8 cellular contexts compared by ENCODE assay signal in the genomic region with DNA sequence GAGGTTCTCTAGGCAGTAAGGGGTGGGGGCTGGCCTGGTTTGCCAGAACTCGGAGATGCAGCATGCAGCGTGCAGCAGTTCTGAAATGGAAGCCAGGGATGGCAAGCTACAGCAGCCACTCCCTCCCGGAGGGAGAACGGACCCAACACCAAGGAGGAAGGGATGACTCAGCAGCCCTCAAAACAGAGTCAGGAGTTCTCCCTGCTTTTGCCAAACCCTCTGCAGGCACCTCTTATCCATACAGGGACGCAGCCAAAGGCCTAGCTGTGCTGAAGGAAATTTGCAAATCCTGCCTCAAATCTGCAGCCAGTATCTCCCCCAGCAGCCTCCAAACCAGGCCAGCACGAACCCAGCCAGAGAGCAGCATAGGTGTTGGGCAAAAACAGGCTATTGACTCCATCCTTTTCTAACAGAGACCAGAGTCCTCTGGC. TPM values are rescaled to one million over a fixed set of nuclear protein-coding genes. Genes with fewer than 3 reads are reported as not detected.
DNase-seq lines count a peak whose midpoint lies in the region; ATAC-seq and TF ChIP-seq lines count a peak whose summit lies in the region.

No MANE protein-coding gene starts in this region.

- no peaks in the 10 kb centered on the region for H3K27me3 ChIP-seq in suprapubic skin

- H3K4me3 Mint-ChIP-seq in stimulated activated naive CD8-positive, alpha-beta T cell treated with anti-CD3 and anti-CD28 coated beads, Interleukin-15, amount 100 ng/mL, for 72 hours: no peak overlapping the region
- H3K4me3 Mint-ChIP-seq in effector memory CD8-positive, alpha-beta T cell: no peak overlapping the region

- peak; percentile 18 for ATAC-seq in left lobe of liver
- no peak for ATAC-seq in GM18868 (IDR thresholded peaks at IDR 0.05; ENCODE audit: unreplicated experiment)
- no peak for ATAC-seq in stimulated activated naive CD8-positive, alpha-beta T cell treated with anti-CD3 and anti-CD28 coated beads, Interleukin-15, amount 100 ng/mL, for 72 hours
- no peak for ATAC-seq in effector memory CD8-positive, alpha-beta T cell (replicated peaks)
- ATAC-seq in GM21825 (IDR thresholded peaks at IDR 0.05; ENCODE audit: unreplicated experiment): no peak

- 20% methylated on average over 5 of the region's 6 CpGs for WGBS in suprapubic skin

- H3K27ac ChIP-seq in suprapubic skin: peak overlapping the region; percentile 91

- no peaks in the 10 kb centered on the region for H3K9me3 Mint-ChIP-seq in stimulated activated naive CD8-positive, alpha-beta T cell treated with anti-CD3 and anti-CD28 coated beads, Interleukin-15, amount 100 ng/mL, for 72 hours
- H3K9me3 Mint-ChIP-seq in effector memory CD8-positive, alpha-beta T cell: no peaks in the 10 kb centered on the region

- peaks cover 44% of the 10 kb centered on the region for H3K4me1 ChIP-seq in suprapubic skin

- H3K27ac Mint-ChIP-seq in stimulated activated naive CD8-positive, alpha-beta T cell treated with anti-CD3 and anti-CD28 coated beads, Interleukin-15, amount 100 ng/mL, for 72 hours: no peak overlapping the region
- no peak overlapping the region for H3K27ac Mint-ChIP-seq in effector memory CD8-positive, alpha-beta T cell

- no peaks in the 10 kb centered on the region for H3K9me3 ChIP-seq in suprapubic skin

- H3K36me3 ChIP-seq in suprapubic skin: no peaks in the 10 kb centered on the region

- TF ChIP-seq CTCF in suprapubic skin (IDR thresholded peaks at IDR 0.05): no peak

- H3K4me3 ChIP-seq in suprapubic skin: no peak overlapping the region

- H3K36me3 Mint-ChIP-seq in effector memory CD8-positive, alpha-beta T cell (ENCODE audit: insufficient read depth): no peaks in the 10 kb centered on the region

- H3K4me1 Mint-ChIP-seq in stimulated activated naive CD8-positive, alpha-beta T cell treated with anti-CD3 and anti-CD28 coated beads, Interleukin-15, amount 100 ng/mL, for 72 hours: peaks cover 6% of the 10 kb centered on the region
- no peaks in the 10 kb centered on the region for H3K4me1 Mint-ChIP-seq in effector memory CD8-positive, alpha-beta T cell (ENCODE audit: low read depth in 2 of 2)

- DNase-seq in HK-2 (ENCODE audit: unreplicated experiment) (peak; percentile 11), cerebellar cortex (ENCODE audit: low spot score) (peak; percentile 73), left lobe of liver (ENCODE audit: low spot score) (no peak), suprapubic skin (ENCODE audit: low spot score in 2 of 2) (peak; percentile 88)
- no peak for DNase-seq in stimulated activated naive CD8-positive, alpha-beta T cell treated with anti-CD3 and anti-CD28 coated beads, Interleukin-15, amount 100 ng/mL, for 72 hours
- DNase-seq in effector memory CD8-positive, alpha-beta T cell: no peak

- no peak for TF ChIP-seq EP300 in suprapubic skin (IDR thresholded peaks at IDR 0.05)

- no peak for TF ChIP-seq POLR2A in suprapubic skin (IDR thresholded peaks at IDR 0.05)

- peaks cover 7% of the 10 kb centered on the region for H3K27me3 Mint-ChIP-seq in stimulated activated naive CD8-positive, alpha-beta T cell treated with anti-CD3 and anti-CD28 coated beads, Interleukin-15, amount 100 ng/mL, for 72 hours
- peaks cover 22 to 23% of the 10 kb centered on the region in 2 donors for H3K27me3 Mint-ChIP-seq in effector memory CD8-positive, alpha-beta T cell

RNA-seq across cellular contexts. Expression of gene SERPINA3, which starts 10.2 kb away (rescaled TPM):
- total RNA-seq in left lobe of liver (7,311 TPM), suprapubic skin (10 to 100 TPM; 31.0 to 91.4 (median 73.2) TPM)

RNA-seq across cellular contexts. Expression of gene SERPINA5, which starts 20.8 kb away (rescaled TPM):
- total RNA-seq in left lobe of liver (216 TPM), suprapubic skin (1 to 10 TPM in 2 of 4 donors, under 1 TPM in 1, not detected in 1; 0.76 to 4.5 (median 1.9) TPM)

RNA-seq across cellular contexts. Expression of gene SERPINA4, which starts 40.7 kb away (rescaled TPM):
- total RNA-seq in left lobe of liver: 186 TPM
- not detected for total RNA-seq in suprapubic skin

Comparison
In these comparisons a context has a peak if more than half of its experiments do, and no peak if none do; other contexts are left out.
1. DNase-seq: peak in HK-2 (single experiment), cerebellar cortex (single experiment) and suprapubic skin (2 of 2); none in left lobe of liver (single experiment), stimulated activated naive CD8-positive, alpha-beta T cell treated with anti-CD3 and anti-CD28 coated beads, Interleukin-15, amount 100 ng/mL, for 72 hours (0 of 2) and effector memory CD8-positive, alpha-beta T cell (0 of 3).
2. RNA of gene SERPINA3, which starts 10.2 kb away (total RNA-seq): 7,311 TPM in left lobe of liver (single experiment); 31.0 to 91.4 TPM in suprapubic skin; every median in the first group is over 10 times any median in the second.
3. RNA of gene SERPINA5, which starts 20.8 kb away (total RNA-seq): 216 TPM in left lobe of liver (single experiment); 0.76 to 4.5 TPM in suprapubic skin; every median in the first group is over 10 times any median in the second.
4. RNA of gene SERPINA4, which starts 40.7 kb away (total RNA-seq): 186 TPM in left lobe of liver (single experiment); not detected in suprapubic skin; every median in the first group is over 100 times any median in the second.